ENCODE assay signal across 8 cellular contexts in genomic region chr6:161694995-161695394, GRCh38.
DNase-seq lines count a peak whose midpoint lies in the region; ATAC-seq and TF ChIP-seq lines count a peak whose summit lies in the region.

No MANE protein-coding gene starts in this region.

- H3K4me3 ChIP-seq in LNCaP clone FGC (ENCODE audit: low read depth, low read length): no peak overlapping the region
- H3K4me3 ChIP-seq in sigmoid colon: no peak overlapping the region

- intact Hi-C loops in sigmoid colon (cut with DNase I): loop anchor here (2.0 kb wide), 1 partner anchor 276 kb away; no protein-coding TSS in a partner anchor
- intact Hi-C loops in posterior vena cava (cut with DNase I): loop anchor here in 1 of 2 donors (10.0 kb wide), 1 partner anchor 280 kb away; no protein-coding TSS in a partner anchor

- no peak for ATAC-seq in GM18907 (IDR thresholded peaks at IDR 0.05; ENCODE audit: unreplicated experiment)

- TF ChIP-seq EP300 in sigmoid colon (IDR thresholded peaks at IDR 0.05): no peak

- TF ChIP-seq POLR2A in sigmoid colon (IDR thresholded peaks at IDR 0.05): no peak

- WGBS in sigmoid colon, 2 donors: 61 to 76% methylated on average over 3 of the region's 3 CpGs

- H3K27ac ChIP-seq in sigmoid colon (no peak overlapping the region), substantia nigra (ENCODE audit: low read depth, low read length, poor library complexity, severe bottlenecking) (no peak overlapping the region)

- H3K27me3 ChIP-seq in sigmoid colon: no peaks in the 10 kb centered on the region

- no peaks in the 10 kb centered on the region for H3K36me3 ChIP-seq in sigmoid colon

- DNase-seq in NCI-H1105 treated with DMSO at 0.1 percent for 48 hours (lab: John Stamatoyannopoulos, UW): peak; percentile 27
- DNase-seq in NCI-H1105 (lab: John Stamatoyannopoulos, UW): no peak
- no peak for DNase-seq in LNCaP clone FGC (ENCODE audit: low read depth)
- DNase-seq in dermis blood vessel endothelial cell: peak; percentile 38
- no peak for DNase-seq in sigmoid colon
- DNase-seq in posterior vena cava (ENCODE audit: low spot score): no peak
- DNase-seq in substantia nigra (lab: John Stamatoyannopoulos, UW): no peak

- TF ChIP-seq CTCF in LNCaP clone FGC (IDR thresholded peaks at IDR 0.05; ENCODE audit: control insufficient read depth, extremely low read depth, insufficient read depth): peak; percentile 77
- TF ChIP-seq CTCF in sigmoid colon (IDR thresholded peaks at IDR 0.05): peak in 3 of 4 experiments; percentile 8 to 47 (median 29)

- no peaks in the 10 kb centered on the region for H3K9me3 ChIP-seq in sigmoid colon

- H3K4me1 ChIP-seq in sigmoid colon: no peaks in the 10 kb centered on the region

Comparison
In these comparisons a context has a peak if more than half of its experiments do, and no peak if none do; other contexts are left out.
1. DNase-seq: peak in NCI-H1105 treated with DMSO at 0.1 percent for 48 hours (single experiment) and dermis blood vessel endothelial cell (single experiment); none in NCI-H1105 (single experiment), LNCaP clone FGC (single experiment), sigmoid colon (single experiment), posterior vena cava (single experiment) and substantia nigra (0 of 49).